In genomic region chr11:488062-488461, GRCh38 we compare ENCODE assay signal across 1 cellular context.
TF ChIP-seq lines count a peak whose summit lies in the region.

No MANE protein-coding gene starts in this region.

TF ChIP-seq in IMR-90, 13 proteins besides CTCF, POLR2A, EP300 and RAD21:
- TF ChIP-seq RFX5 (IDR thresholded peaks at IDR 0.05; ENCODE audit: low read depth, low read length) = no peak
- no peak for TF ChIP-seq MXI1 (IDR thresholded peaks at IDR 0.05; ENCODE audit: borderline replicate concordance, low read depth, low read length)
- no peak for TF ChIP-seq SMC3 (IDR thresholded peaks at IDR 0.05; ENCODE audit: low read depth, low read length)
- no peak for TF ChIP-seq MAZ (IDR thresholded peaks at IDR 0.05; ENCODE audit: borderline replicate concordance, low read depth, low read length)
- TF ChIP-seq CHD1 (IDR thresholded peaks at IDR 0.05; ENCODE audit: low read depth, low read length) = no peak
- TF ChIP-seq FOS (IDR thresholded peaks at IDR 0.05; ENCODE audit: low read depth, low read length) = no peak
- TF ChIP-seq CEBPB (IDR thresholded peaks at IDR 0.05; ENCODE audit: low read depth, low read length) = no peak
- no peak for TF ChIP-seq RCOR1 (IDR thresholded peaks at IDR 0.05; ENCODE audit: insufficient replicate concordance, low read length)
- no peak for TF ChIP-seq MAFK (IDR thresholded peaks at IDR 0.05; ENCODE audit: low read depth, low read length)
- TF ChIP-seq ELK1 (IDR thresholded peaks at IDR 0.05; ENCODE audit: borderline replicate concordance, low read depth, low read length) = no peak
- TF ChIP-seq USF2 (IDR thresholded peaks at IDR 0.05; ENCODE audit: low read depth, low read length) = no peak
- TF ChIP-seq NFE2L2 (IDR thresholded peaks at IDR 0.05; ENCODE audit: low read depth, low read length) = no peak
